In genomic region chr2:175834472-175834871, GRCh38 we compare ENCODE assay signal across 25 cellular contexts.
DNase-seq lines count a peak whose midpoint lies in the region; TF ChIP-seq lines count a peak whose summit lies in the region.
"Had no signal": no experiment of that assay in that cellular context is flagged by ENCODE, and none has a peak within 500 bp of the region (broad histone marks: within the 10 kb centered on the region; RNA-seq: fewer than 3 reads in every experiment).

No MANE protein-coding gene starts in this region.

- H3K27me3 ChIP-seq in endodermal cell (ENCODE audit: control insufficient read depth, insufficient read depth, low read length, poor library complexity, severe bottlenecking) (no peaks in the 10 kb centered on the region), Peyer's patch (no peaks in the 10 kb centered on the region)
- H3K27me3 ChIP-seq: breast epithelium, transverse colon had no signal

- 53 to 81% methylated on average over 3 to 6 of the region's 6 CpGs for WGBS in endodermal cell (ENCODE audit: insufficient coverage in 1 of 2, insufficient read length in 1 of 2), 2 experiments

- H3K4me3 ChIP-seq in endodermal cell (ENCODE audit: low read length) = no peak overlapping the region
- H3K4me3 ChIP-seq in Peyer's patch = no peak overlapping the region
- H3K4me3 ChIP-seq: breast epithelium, skin epidermis, transverse colon had no signal

- H3K9me3 Mint-ChIP-seq in endodermal cell = no peaks in the 10 kb centered on the region
- H3K9me3 Mint-ChIP-seq: activated naive CD8-positive, alpha-beta T cell treated with anti-CD3 and anti-CD28 coated beads, Interleukin-2, amount 50 U/mL, for 24 hours; CD8-positive, alpha-beta T cell; stimulated activated naive CD8-positive, alpha-beta T cell treated with anti-CD3 and anti-CD28 coated beads, Interleukin-15, Interleukin-2, amounts not matched to agents 100 ng/mL and 50 ng/mL, for 24 hours had no signal

- no peaks in the 10 kb centered on the region for H3K36me3 ChIP-seq in endodermal cell (ENCODE audit: control insufficient read depth, insufficient read depth, low read length)
- no peaks in the 10 kb centered on the region for H3K36me3 ChIP-seq in Peyer's patch
- H3K36me3 ChIP-seq: breast epithelium, transverse colon had no signal

- H3K36me3 Mint-ChIP-seq in endodermal cell (ENCODE audit: low read depth) = no peaks in the 10 kb centered on the region
- H3K36me3 Mint-ChIP-seq: activated CD8-positive, alpha-beta memory T cell treated with anti-CD3 and anti-CD28 coated beads, Interleukin-2, amount 10 ng/mL, durations not matched to agents 7 days and 5 days; CD8-positive, alpha-beta T cell had no signal

- H3K27me3 Mint-ChIP-seq in endodermal cell (ENCODE audit: insufficient read depth) = no peaks in the 10 kb centered on the region

- no peak for TF ChIP-seq POLR2A in Peyer's patch (IDR thresholded peaks at IDR 0.05)

- H3K9me3 ChIP-seq in endodermal cell (ENCODE audit: control insufficient read depth, low read length) = no peaks in the 10 kb centered on the region
- H3K9me3 ChIP-seq in Peyer's patch = no peaks in the 10 kb centered on the region
- H3K9me3 ChIP-seq: breast epithelium, transverse colon had no signal

- no peaks in the 10 kb centered on the region for H3K4me1 Mint-ChIP-seq in endodermal cell
- H3K4me1 Mint-ChIP-seq: activated CD8-positive, alpha-beta memory T cell treated with anti-CD3 and anti-CD28 coated beads, Interleukin-2, amount 10 ng/mL, durations not matched to agents 7 days and 5 days; activated naive CD8-positive, alpha-beta T cell treated with anti-CD3 and anti-CD28 coated beads, Interleukin-2, amount 50 U/mL, for 24 hours had no signal

- H3K4me1 ChIP-seq in endodermal cell (ENCODE audit: control insufficient read depth, insufficient read depth, low read length) = no peaks in the 10 kb centered on the region
- H3K4me1 ChIP-seq in Peyer's patch = no peaks in the 10 kb centered on the region
- H3K4me1 ChIP-seq: breast epithelium had no signal

- H3K4me3 Mint-ChIP-seq in endodermal cell = no peak overlapping the region
- H3K4me3 Mint-ChIP-seq: activated CD8-positive, alpha-beta memory T cell treated with anti-CD3 and anti-CD28 coated beads, Interleukin-2, amount 10 ng/mL, durations not matched to agents 7 days and 5 days; activated naive CD8-positive, alpha-beta T cell treated with anti-CD3 and anti-CD28 coated beads, Interleukin-2, amount 50 U/mL, for 24 hours; CD8-positive, alpha-beta T cell; nephron; stimulated activated naive CD8-positive, alpha-beta T cell treated with anti-CD3 and anti-CD28 coated beads, Interleukin-15, Interleukin-2, amounts not matched to agents 100 ng/mL and 50 ng/mL, for 24 hours had no signal

- no peak overlapping the region for H3K9ac ChIP-seq in endodermal cell (ENCODE audit: extremely low read depth, low read length, poor library complexity, severe bottlenecking)

- no peak for TF ChIP-seq CTCF in endodermal cell (conservative IDR thresholded peaks at IDR 0.05)
- TF ChIP-seq CTCF in Peyer's patch (IDR thresholded peaks at IDR 0.05) = no peak

- DNase-seq in DMS 273 treated with DMSO at 0.1 percent for 48 hours (lab: John Stamatoyannopoulos, UW) (peak; percentile 72), NCI-H1105 treated with DMSO at 0.1 percent for 48 hours (lab: John Stamatoyannopoulos, UW) (peak; percentile 71), NCI-H69 (lab: John Stamatoyannopoulos, UW) (peak; percentile 72), endodermal cell (no peak), NCI-H187 (lab: John Stamatoyannopoulos, UW) (no peak), Peyer's patch (no peak)
- DNase-seq in activated CD4-positive, alpha-beta T cell treated with anti-CD3 and anti-CD28 coated beads, Interleukin-2, amount 50 U/mL, for 48 hours = no peak
- no peak for DNase-seq in activated CD4-positive, CD25-positive, alpha-beta regulatory T cell (lab: John Stamatoyannopoulos, UW)
- DNase-seq: activated CD4-positive, alpha-beta T cell treated with anti-CD3 and anti-CD28 coated beads for 1 hour; activated CD8-positive, alpha-beta memory T cell treated with anti-CD3 and anti-CD28 coated beads, Interleukin-2, amount 10 ng/mL, durations not matched to agents 7 days and 5 days; activated naive CD8-positive, alpha-beta T cell treated with anti-CD3 and anti-CD28 coated beads, Interleukin-2, amount 50 U/mL, for 24 hours; CD8-positive, alpha-beta T cell; cortex of kidney; EL; foreskin fibroblast; left cardiac atrium; RPMI8226; stimulated activated CD4-positive, alpha-beta T cell treated with anti-CD3 and anti-CD28 coated beads, Interleukin-2, amount 100 ng/mL, for 48 hours; transverse colon had no signal

- peak overlapping the region; percentile 34 for H3K27ac ChIP-seq in endodermal cell (ENCODE audit: low read depth, low read length)
- H3K27ac ChIP-seq in Peyer's patch = no peak overlapping the region
- H3K27ac ChIP-seq: breast epithelium, epithelial cell of prostate, skin epidermis, transverse colon had no signal

- no peak overlapping the region for H3K27ac Mint-ChIP-seq in endodermal cell
- H3K27ac Mint-ChIP-seq: activated CD8-positive, alpha-beta memory T cell treated with anti-CD3 and anti-CD28 coated beads, Interleukin-2, amount 10 ng/mL, durations not matched to agents 7 days and 5 days; activated naive CD8-positive, alpha-beta T cell treated with anti-CD3 and anti-CD28 coated beads, Interleukin-2, amount 50 U/mL, for 24 hours; CD8-positive, alpha-beta T cell; nephron; progenitor cell of endocrine pancreas; stimulated activated naive CD8-positive, alpha-beta T cell treated with anti-CD3 and anti-CD28 coated beads, Interleukin-15, Interleukin-2, amounts not matched to agents 100 ng/mL and 50 ng/mL, for 24 hours had no signal

Comparison
In these comparisons a context has a peak if more than half of its experiments do, and no peak if none do; other contexts are left out.
1. DNase-seq: peak in DMS 273 treated with DMSO at 0.1 percent for 48 hours (single experiment), NCI-H1105 treated with DMSO at 0.1 percent for 48 hours (single experiment) and NCI-H69 (single experiment); none in endodermal cell (single experiment), NCI-H187 (0 of 2), activated CD4-positive, alpha-beta T cell treated with anti-CD3 and anti-CD28 coated beads, Interleukin-2, amount 50 U/mL, for 48 hours (0 of 2), activated CD4-positive, CD25-positive, alpha-beta regulatory T cell (0 of 4) and Peyer's patch (0 of 3).